ENCODE assay signal across 8 cellular contexts in the genomic region with DNA sequence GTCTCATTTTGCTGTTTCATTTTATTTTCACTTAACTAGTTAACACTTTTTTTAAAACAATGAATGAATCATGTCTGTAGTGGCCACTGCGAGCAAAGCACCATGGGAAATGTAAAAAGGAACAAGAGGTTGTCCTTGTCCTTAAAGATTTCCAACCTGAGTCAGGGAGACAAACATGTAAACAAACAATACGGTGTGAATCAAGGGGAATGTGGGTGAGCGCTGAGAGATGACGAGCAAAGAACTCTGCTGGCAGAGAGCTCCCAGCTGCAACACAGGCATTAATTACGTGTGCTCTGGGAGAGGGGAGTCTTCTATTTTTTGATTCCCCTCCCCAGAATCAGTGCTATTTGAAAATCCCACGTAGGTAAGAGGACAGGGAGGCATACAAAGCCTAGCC.
DNase-seq lines count a peak whose midpoint lies in the region; ATAC-seq and TF ChIP-seq lines count a peak whose summit lies in the region.

No MANE protein-coding gene starts in this region.

- no peaks in the 10 kb centered on the region for H3K27me3 ChIP-seq in rectal smooth muscle tissue (ENCODE audit: control insufficient read depth, insufficient read depth, low read length)

- H3K27ac ChIP-seq in rectal smooth muscle tissue (ENCODE audit: low read depth, low read length): peak overlapping the region; percentile 43

- ATAC-seq in GM19324 (IDR thresholded peaks at IDR 0.05; ENCODE audit: low FRiP score, unreplicated experiment): no peak

- H3K4me3 ChIP-seq in foreskin fibroblast (ENCODE audit: low read depth in 1 of 2, low read length in 2 of 2) (no peak overlapping the region), rectal smooth muscle tissue (ENCODE audit: low read length) (no peak overlapping the region)

- no peak for TF ChIP-seq CTCF in foreskin fibroblast (IDR thresholded peaks at IDR 0.05; ENCODE audit: low read depth, low read length)

- DNase-seq in ELR (ENCODE audit: low read depth) (peak; percentile 89), RPMI7951 (ENCODE audit: low read depth) (peak; percentile 34), foreskin fibroblast (peak; percentile 44 to 56), NCI-H2171 treated with DMSO at 0.1 percent for 48 hours (lab: John Stamatoyannopoulos, UW) (no peak), epidermal melanocyte (ENCODE audit: insufficient read length, low spot score) (no peak), NCI-H1436 treated with DMSO at 0.1 percent for 48 hours (lab: John Stamatoyannopoulos, UW) (no peak)

- H3K36me3 ChIP-seq in rectal smooth muscle tissue (ENCODE audit: control insufficient read depth, insufficient read depth, low read length): no peaks in the 10 kb centered on the region

- H3K4me1 ChIP-seq in rectal smooth muscle tissue (ENCODE audit: control insufficient read depth, insufficient read depth, low read length): peaks cover 23% of the 10 kb centered on the region

- H3K9ac ChIP-seq in rectal smooth muscle tissue (ENCODE audit: low read length): no peak overlapping the region

Comparison
In these comparisons a context has a peak if more than half of its experiments do, and no peak if none do; other contexts are left out.
1. DNase-seq: peak in ELR (single experiment), RPMI7951 (single experiment) and foreskin fibroblast (2 of 2); none in NCI-H2171 treated with DMSO at 0.1 percent for 48 hours (single experiment), epidermal melanocyte (single experiment) and NCI-H1436 treated with DMSO at 0.1 percent for 48 hours (single experiment).